ENCODE assay signal across 8 cellular contexts in genomic region chr17:64635647-64636305, GRCh38. TPM values are rescaled to one million over a fixed set of nuclear protein-coding genes. Genes with fewer than 3 reads are reported as not detected.
DNase-seq lines count a peak whose midpoint lies in the region; ATAC-seq and TF ChIP-seq lines count a peak whose summit lies in the region.

No MANE protein-coding gene starts in this region.

- no peaks in the 10 kb centered on the region for H3K27me3 ChIP-seq in effector memory CD4-positive, alpha-beta T cell (replicated peaks; ENCODE audit: control insufficient read depth, insufficient read depth, low read length, poor library complexity, severe bottlenecking)

- no peak overlapping the region for H3K4me3 ChIP-seq in astrocyte of the spinal cord (ENCODE audit: low read depth, low read length)
- no peak overlapping the region for H3K4me3 ChIP-seq in effector memory CD4-positive, alpha-beta T cell (ENCODE audit: insufficient read depth, low read depth, low read length, poor library complexity, severe bottlenecking)

- no peaks in the 10 kb centered on the region for H3K9me3 ChIP-seq in effector memory CD4-positive, alpha-beta T cell (ENCODE audit: control insufficient read depth, low read length)

- DNase-seq in AG08395 (ENCODE audit: low spot score): peak; percentile 36
- DNase-seq in astrocyte of the spinal cord (ENCODE audit: low read depth, low spot score): peak; percentile 88
- no peak for DNase-seq in effector memory CD4-positive, alpha-beta T cell
- DNase-seq in Ammon's horn (ENCODE audit: low spot score): no peak
- no peak for DNase-seq in NK-92 treated with Interleukin-12 subunit alpha and Interleukin-12 subunit beta, amount 100 ng/mL, for 24 hours (lab: John Stamatoyannopoulos, UW)
- no peak for DNase-seq in Right ventricle myocardium inferior (ENCODE audit: missing footprints)

- ATAC-seq in GM19025 (IDR thresholded peaks at IDR 0.05; ENCODE audit: low read depth, unreplicated experiment) (peak; percentile 52), HG03442 (IDR thresholded peaks at IDR 0.05; ENCODE audit: unreplicated experiment) (peak; percentile 81), Right ventricle myocardium inferior (no peak)

- no peak overlapping the region for H3K27ac ChIP-seq in effector memory CD4-positive, alpha-beta T cell (ENCODE audit: insufficient read depth, low read length, poor library complexity, severe bottlenecking)

- intact Hi-C loops in Right ventricle myocardium inferior (cut with DNase I): no loop called here

- no peaks in the 10 kb centered on the region for H3K36me3 ChIP-seq in effector memory CD4-positive, alpha-beta T cell (ENCODE audit: control insufficient read depth, insufficient read depth, low read length)

- peaks cover 2% of the 10 kb centered on the region for H3K4me1 ChIP-seq in effector memory CD4-positive, alpha-beta T cell (ENCODE audit: control insufficient read depth, insufficient read depth, low read length, poor library complexity, severe bottlenecking)

- TF ChIP-seq CTCF in astrocyte of the spinal cord (IDR thresholded peaks at IDR 0.05; ENCODE audit: low read depth, low read length): no peak

- in situ Hi-C loops in astrocyte of the spinal cord (cut with HindIII; ENCODE audit: low sequenced_read_pairs): no loop called here

RNA-seq across cellular contexts. Expression of gene SMURF2, which starts 26.3 kb away (rescaled TPM):
- total RNA-seq in Right ventricle myocardium inferior: 12.3 TPM

Comparison
In these comparisons a context has a peak if more than half of its experiments do, and no peak if none do; other contexts are left out.
1. DNase-seq: peak in AG08395 (single experiment) and astrocyte of the spinal cord (single experiment); none in effector memory CD4-positive, alpha-beta T cell (0 of 3), Ammon's horn (single experiment), NK-92 treated with Interleukin-12 subunit alpha and Interleukin-12 subunit beta, amount 100 ng/mL, for 24 hours (single experiment) and Right ventricle myocardium inferior (single experiment).